Comparison of ENCODE assay signal across 8 cellular contexts in the genomic region with DNA sequence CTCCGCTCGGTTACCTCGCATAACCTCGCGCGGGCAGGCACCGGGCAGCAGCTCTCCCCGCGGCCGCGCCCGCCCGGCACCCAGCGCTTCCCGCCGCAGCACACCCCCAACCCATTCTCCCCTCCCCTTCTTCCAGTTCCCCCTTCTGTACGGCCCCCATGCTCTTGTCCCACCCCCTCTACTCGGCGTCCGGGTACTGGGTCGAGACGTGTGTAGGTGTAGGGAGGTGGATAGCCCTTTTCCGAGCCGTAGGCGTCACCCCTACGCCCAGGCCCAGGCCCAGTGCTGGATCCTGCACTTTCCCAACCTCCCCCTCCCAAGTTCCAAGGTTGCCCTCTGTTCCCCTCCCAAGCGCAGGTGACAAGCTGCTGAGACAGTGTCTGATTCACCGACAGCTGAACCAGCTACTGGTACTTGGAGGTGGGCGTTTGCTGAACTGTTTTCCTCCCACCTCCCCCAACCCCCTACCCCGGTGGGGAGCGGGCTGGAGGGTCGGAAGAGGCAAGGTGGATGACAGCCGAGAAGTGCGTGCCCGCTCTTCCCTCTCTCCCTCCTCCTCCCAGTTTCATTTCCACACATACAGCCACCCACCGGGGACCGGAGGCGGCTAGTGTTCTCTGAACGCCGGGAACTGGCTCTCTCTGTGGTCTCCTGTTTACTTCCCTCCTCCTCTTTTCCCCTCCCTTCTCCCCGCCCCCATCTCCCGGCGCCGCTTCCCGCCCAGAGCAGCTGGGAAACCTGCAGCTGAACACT. TPM values are rescaled to one million over a fixed set of nuclear protein-coding genes. Genes with fewer than 3 reads are reported as not detected.
A peak's percentile ranks its signal among the peaks of the same experiment; 100 is the strongest.
DNase-seq lines count a peak whose midpoint lies in the region; ATAC-seq, FAIRE-seq and TF ChIP-seq lines count a peak whose summit lies in the region.

No MANE protein-coding gene starts in this region.

- peak overlapping the region in 2 of 3 experiments; percentile 75 to 96 for H3K27ac Mint-ChIP-seq in nephron

- H3K27ac ChIP-seq in OCI-LY3 (ENCODE audit: low read length): peak overlapping the region; percentile 18; the same call in 1 of the 2 replicates
- H3K27ac ChIP-seq in temporal lobe (ENCODE audit: low read depth, low read length): peak overlapping the region; percentile 100

- ATAC-seq in GM19397 (IDR thresholded peaks at IDR 0.05; ENCODE audit: unreplicated experiment): peak; percentile 0

- no peaks in the 10 kb centered on the region for H3K79me2 ChIP-seq in OCI-LY3 (ENCODE audit: low read length)

- no peaks in the 10 kb centered on the region for H4K20me1 ChIP-seq in OCI-LY3 (ENCODE audit: insufficient read depth, low read length)

- peak overlapping the region; percentile 93 for H3K4me2 ChIP-seq in OCI-LY3 (ENCODE audit: low read length)

- H3K4me3 ChIP-seq in OCI-LY3 (ENCODE audit: low read length): peak overlapping the region; percentile 96
- peak overlapping the region; percentile 49 to 62 for H3K4me3 ChIP-seq in foreskin fibroblast (ENCODE audit: low read depth in 1 of 2, low read length in 2 of 2)

- H2AFZ ChIP-seq in OCI-LY3 (ENCODE audit: low read depth, low read length): peak overlapping the region; percentile 35; the same call in 1 of the 2 replicates

- peaks cover 39% of the 10 kb centered on the region for H3K27me3 ChIP-seq in OCI-LY3 (ENCODE audit: low read depth, low read length)

- H3K4me1 ChIP-seq in OCI-LY3 (ENCODE audit: low read length): peaks cover 21% of the 10 kb centered on the region

- H3K9me3 ChIP-seq in OCI-LY3 (ENCODE audit: insufficient read depth, low read length): no peaks in the 10 kb centered on the region

- TF ChIP-seq CTCF in OCI-LY3 (IDR thresholded peaks at IDR 0.05; ENCODE audit: low read depth, low read length): no peak
- TF ChIP-seq CTCF in foreskin fibroblast (IDR thresholded peaks at IDR 0.05; ENCODE audit: low read depth, low read length): no peak
- no peak for TF ChIP-seq CTCF in nephron (IDR thresholded peaks at IDR 0.05; ENCODE audit: unreplicated experiment in 3 of 3)

- peak overlapping the region; percentile 91 to 92 (median 91) for H3K4me3 Mint-ChIP-seq in nephron

- FAIRE-seq in HTR-8/SVneo (lab: Jason Lieb, UNC): peak; percentile 82

- DNase-seq in CMK (ENCODE audit: low read depth): peak; percentile 40
- DNase-seq in HTR-8/SVneo (ENCODE audit: insufficient read length, low spot score): peak; percentile 81
- DNase-seq in activated effector memory CD4-positive, alpha-beta T cell treated with anti-CD3 and anti-CD28 coated beads, Interleukin-2, amount 50 U/mL, for 16 hours: peak; percentile 86
- peak; percentile 91 to 96 for DNase-seq in foreskin fibroblast

- peaks cover 32% of the 10 kb centered on the region for H3K4me1 Mint-ChIP-seq in nephron

- no peaks in the 10 kb centered on the region for H3K9me3 Mint-ChIP-seq in nephron

- no peaks in the 10 kb centered on the region for H3K36me3 Mint-ChIP-seq in nephron (ENCODE audit: low read depth)

- H3K9ac ChIP-seq in OCI-LY3 (ENCODE audit: low read length): peak overlapping the region; percentile 87

- peaks cover 31% of the 10 kb centered on the region for H3K27me3 Mint-ChIP-seq in nephron (ENCODE audit: low read depth)

- H3K36me3 ChIP-seq in OCI-LY3 (replicated peaks; ENCODE audit: low read depth, low read length): no peaks in the 10 kb centered on the region

RNA-seq across cellular contexts. Expression of a gene that starts 6.0 kb away (rescaled TPM):
- total RNA-seq in temporal lobe: 10.1 TPM

Comparison
In these comparisons a context has a peak if more than half of its experiments do, and no peak if none do; other contexts are left out.
1. Peak in every context shown above with its lines: DNase-seq, ATAC-seq, H3K4me3 ChIP-seq and H3K27ac ChIP-seq.
2. DNase-seq: peak in every context shown above with its lines; median percentile 94 in foreskin fibroblast; 86 in activated effector memory CD4-positive, alpha-beta T cell treated with anti-CD3 and anti-CD28 coated beads, Interleukin-2, amount 50 U/mL, for 16 hours; 81 in HTR-8/SVneo; 40 in CMK.